1 cellular context compared by ENCODE assay signal in the genomic region with DNA sequence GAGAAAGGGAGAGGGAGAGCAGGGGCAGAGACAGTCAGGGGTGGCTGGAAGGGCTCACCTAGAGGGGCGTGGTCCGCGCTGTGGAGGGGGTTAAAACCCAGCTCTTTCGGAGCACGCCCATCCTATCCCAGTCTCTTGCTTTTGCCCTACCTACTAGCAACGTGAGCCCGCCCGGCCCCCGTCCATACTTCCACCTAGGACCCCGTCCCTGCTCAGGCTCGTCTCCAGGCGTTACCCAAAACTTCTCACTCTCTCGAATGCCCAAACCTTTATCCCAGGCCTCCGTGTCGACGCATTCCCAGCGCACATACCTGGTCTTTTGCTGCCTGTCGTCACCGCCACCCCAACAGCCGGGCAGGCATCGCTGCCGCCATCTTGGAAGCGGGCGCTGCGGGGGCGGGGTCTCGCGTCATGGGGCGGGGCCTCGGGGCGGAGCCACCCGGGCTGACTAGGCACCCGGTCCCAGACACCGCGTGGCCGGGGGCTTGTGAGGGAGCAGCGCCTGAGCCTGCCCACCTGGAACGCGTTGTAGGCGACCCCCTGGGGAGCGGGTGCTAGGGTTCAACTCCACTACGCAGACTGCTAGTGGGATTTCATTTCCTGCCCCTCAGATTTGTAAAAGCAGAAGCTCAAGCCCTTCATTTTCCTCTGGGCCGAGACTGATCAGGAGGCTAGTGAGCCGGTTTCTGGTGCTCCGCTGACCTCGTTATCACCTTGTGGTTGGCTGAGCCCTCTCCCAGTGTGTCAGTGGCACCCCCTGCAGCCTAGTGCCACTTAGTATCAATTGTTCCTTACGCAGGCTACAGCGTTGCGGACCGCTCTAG.
TF ChIP-seq lines count a peak whose summit lies in the region.

A gene (minus strand): TSS at position 396 of the 824 bp plus-strand sequence. CDS start 1,447 bp downstream, outside the sequence.

TF ChIP-seq in K562, 482 proteins besides CTCF, POLR2A, EP300 and RAD21 (continued from another document and continues in another):
- TF ChIP-seq ZNF41 (CRISPR knock-in tag; conservative IDR thresholded peaks at IDR 0.05): no peak
- TF ChIP-seq NR4A1 (CRISPR knock-in tag; IDR thresholded peaks at IDR 0.05): no peak
- TF ChIP-seq NR4A1 (tag; IDR thresholded peaks at IDR 0.05): no peak
- peak; percentile 39; the same call in 1 of the 2 replicates for TF ChIP-seq TEAD4 (IDR thresholded peaks at IDR 0.05; ENCODE audit: low read length)
- TF ChIP-seq TEAD4 (CRISPR knock-in tag; IDR thresholded peaks at IDR 0.05; ENCODE audit: borderline replicate concordance): no peak
- TF ChIP-seq GABPA (tag; conservative IDR thresholded peaks at IDR 0.05; ENCODE audit: low read depth): 0 out of 2 replicates have a peak, but pooled peaks have one; percentile 35
- no peak for TF ChIP-seq RFX5 (IDR thresholded peaks at IDR 0.05; ENCODE audit: low read depth, low read length)
- no peak for TF ChIP-seq ZNF507 (tag; conservative IDR thresholded peaks at IDR 0.05)
- TF ChIP-seq MAZ (CRISPR knock-in tag; conservative IDR thresholded peaks at IDR 0.05 in 1 of 2, IDR thresholded peaks at IDR 0.05 in 1 of 2): peak; percentile 83 to 94; a peak in 3 of 4 replicates
- TF ChIP-seq TAL1 (IDR thresholded peaks at IDR 0.05): 0 out of 2 replicates have a peak, but pooled peaks have one; percentile 3
- no peak for TF ChIP-seq CHD4 (IDR thresholded peaks at IDR 0.05; ENCODE audit: insufficient read depth, insufficient replicate concordance, low read depth, low read length, poor library complexity, severe bottlenecking)
- peak; percentile 66 for TF ChIP-seq ATF7 (IDR thresholded peaks at IDR 0.05)
- TF ChIP-seq, protein P1, sequence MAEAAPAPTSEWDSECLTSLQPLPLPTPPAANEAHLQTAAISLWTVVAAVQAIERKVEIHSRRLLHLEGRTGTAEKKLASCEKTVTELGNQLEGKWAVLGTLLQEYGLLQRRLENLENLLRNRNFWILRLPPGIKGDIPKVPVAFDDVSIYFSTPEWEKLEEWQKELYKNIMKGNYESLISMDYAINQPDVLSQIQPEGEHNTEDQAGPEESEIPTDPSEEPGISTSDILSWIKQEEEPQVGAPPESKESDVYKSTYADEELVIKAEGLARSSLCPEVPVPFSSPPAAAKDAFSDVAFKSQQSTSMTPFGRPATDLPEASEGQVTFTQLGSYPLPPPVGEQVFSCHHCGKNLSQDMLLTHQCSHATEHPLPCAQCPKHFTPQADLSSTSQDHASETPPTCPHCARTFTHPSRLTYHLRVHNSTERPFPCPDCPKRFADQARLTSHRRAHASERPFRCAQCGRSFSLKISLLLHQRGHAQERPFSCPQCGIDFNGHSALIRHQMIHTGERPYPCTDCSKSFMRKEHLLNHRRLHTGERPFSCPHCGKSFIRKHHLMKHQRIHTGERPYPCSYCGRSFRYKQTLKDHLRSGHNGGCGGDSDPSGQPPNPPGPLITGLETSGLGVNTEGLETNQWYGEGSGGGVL (CRISPR knock-in tag; IDR thresholded peaks at IDR 0.05): no peak
- TF ChIP-seq, protein P2, sequence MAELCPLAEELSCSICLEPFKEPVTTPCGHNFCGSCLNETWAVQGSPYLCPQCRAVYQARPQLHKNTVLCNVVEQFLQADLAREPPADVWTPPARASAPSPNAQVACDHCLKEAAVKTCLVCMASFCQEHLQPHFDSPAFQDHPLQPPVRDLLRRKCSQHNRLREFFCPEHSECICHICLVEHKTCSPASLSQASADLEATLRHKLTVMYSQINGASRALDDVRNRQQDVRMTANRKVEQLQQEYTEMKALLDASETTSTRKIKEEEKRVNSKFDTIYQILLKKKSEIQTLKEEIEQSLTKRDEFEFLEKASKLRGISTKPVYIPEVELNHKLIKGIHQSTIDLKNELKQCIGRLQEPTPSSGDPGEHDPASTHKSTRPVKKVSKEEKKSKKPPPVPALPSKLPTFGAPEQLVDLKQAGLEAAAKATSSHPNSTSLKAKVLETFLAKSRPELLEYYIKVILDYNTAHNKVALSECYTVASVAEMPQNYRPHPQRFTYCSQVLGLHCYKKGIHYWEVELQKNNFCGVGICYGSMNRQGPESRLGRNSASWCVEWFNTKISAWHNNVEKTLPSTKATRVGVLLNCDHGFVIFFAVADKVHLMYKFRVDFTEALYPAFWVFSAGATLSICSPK (IDR thresholded peaks at IDR 0.05; ENCODE audit: borderline replicate concordance): no peak
- TF ChIP-seq, protein P3, sequence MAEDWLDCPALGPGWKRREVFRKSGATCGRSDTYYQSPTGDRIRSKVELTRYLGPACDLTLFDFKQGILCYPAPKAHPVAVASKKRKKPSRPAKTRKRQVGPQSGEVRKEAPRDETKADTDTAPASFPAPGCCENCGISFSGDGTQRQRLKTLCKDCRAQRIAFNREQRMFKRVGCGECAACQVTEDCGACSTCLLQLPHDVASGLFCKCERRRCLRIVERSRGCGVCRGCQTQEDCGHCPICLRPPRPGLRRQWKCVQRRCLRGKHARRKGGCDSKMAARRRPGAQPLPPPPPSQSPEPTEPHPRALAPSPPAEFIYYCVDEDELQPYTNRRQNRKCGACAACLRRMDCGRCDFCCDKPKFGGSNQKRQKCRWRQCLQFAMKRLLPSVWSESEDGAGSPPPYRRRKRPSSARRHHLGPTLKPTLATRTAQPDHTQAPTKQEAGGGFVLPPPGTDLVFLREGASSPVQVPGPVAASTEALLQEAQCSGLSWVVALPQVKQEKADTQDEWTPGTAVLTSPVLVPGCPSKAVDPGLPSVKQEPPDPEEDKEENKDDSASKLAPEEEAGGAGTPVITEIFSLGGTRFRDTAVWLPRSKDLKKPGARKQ (CRISPR knock-in tag; IDR thresholded peaks at IDR 0.05): no peak
- TF ChIP-seq ETV6 (IDR thresholded peaks at IDR 0.05; ENCODE audit: borderline replicate concordance in 1 of 2, low read depth in 2 of 2, low read length in 1 of 2): no peak
- no peak for TF ChIP-seq ETV6 (CRISPR knock-in tag; IDR thresholded peaks at IDR 0.05; ENCODE audit: borderline replicate concordance)
- TF ChIP-seq, protein P4, sequence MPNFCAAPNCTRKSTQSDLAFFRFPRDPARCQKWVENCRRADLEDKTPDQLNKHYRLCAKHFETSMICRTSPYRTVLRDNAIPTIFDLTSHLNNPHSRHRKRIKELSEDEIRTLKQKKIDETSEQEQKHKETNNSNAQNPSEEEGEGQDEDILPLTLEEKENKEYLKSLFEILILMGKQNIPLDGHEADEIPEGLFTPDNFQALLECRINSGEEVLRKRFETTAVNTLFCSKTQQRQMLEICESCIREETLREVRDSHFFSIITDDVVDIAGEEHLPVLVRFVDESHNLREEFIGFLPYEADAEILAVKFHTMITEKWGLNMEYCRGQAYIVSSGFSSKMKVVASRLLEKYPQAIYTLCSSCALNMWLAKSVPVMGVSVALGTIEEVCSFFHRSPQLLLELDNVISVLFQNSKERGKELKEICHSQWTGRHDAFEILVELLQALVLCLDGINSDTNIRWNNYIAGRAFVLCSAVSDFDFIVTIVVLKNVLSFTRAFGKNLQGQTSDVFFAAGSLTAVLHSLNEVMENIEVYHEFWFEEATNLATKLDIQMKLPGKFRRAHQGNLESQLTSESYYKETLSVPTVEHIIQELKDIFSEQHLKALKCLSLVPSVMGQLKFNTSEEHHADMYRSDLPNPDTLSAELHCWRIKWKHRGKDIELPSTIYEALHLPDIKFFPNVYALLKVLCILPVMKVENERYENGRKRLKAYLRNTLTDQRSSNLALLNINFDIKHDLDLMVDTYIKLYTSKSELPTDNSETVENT (CRISPR knock-in tag; IDR thresholded peaks at IDR 0.05): no peak
- TF ChIP-seq, protein P5, sequence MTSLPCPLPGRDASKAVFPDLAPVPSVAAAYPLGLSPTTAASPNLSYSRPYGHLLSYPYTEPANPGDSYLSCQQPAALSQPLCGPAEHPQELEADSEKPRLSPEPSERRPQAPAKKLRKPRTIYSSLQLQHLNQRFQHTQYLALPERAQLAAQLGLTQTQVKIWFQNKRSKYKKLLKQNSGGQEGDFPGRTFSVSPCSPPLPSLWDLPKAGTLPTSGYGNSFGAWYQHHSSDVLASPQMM (CRISPR knock-in tag; IDR thresholded peaks at IDR 0.05): no peak
- TF ChIP-seq, protein P6, sequence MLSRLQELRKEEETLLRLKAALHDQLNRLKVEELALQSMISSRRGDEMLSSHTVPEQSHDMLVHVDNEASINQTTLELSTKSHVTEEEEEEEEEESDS (CRISPR knock-in tag; IDR thresholded peaks at IDR 0.05): no peak
- TF ChIP-seq CBFB (CRISPR knock-in tag; IDR thresholded peaks at IDR 0.05): peak; percentile 96
- TF ChIP-seq, protein P7, sequence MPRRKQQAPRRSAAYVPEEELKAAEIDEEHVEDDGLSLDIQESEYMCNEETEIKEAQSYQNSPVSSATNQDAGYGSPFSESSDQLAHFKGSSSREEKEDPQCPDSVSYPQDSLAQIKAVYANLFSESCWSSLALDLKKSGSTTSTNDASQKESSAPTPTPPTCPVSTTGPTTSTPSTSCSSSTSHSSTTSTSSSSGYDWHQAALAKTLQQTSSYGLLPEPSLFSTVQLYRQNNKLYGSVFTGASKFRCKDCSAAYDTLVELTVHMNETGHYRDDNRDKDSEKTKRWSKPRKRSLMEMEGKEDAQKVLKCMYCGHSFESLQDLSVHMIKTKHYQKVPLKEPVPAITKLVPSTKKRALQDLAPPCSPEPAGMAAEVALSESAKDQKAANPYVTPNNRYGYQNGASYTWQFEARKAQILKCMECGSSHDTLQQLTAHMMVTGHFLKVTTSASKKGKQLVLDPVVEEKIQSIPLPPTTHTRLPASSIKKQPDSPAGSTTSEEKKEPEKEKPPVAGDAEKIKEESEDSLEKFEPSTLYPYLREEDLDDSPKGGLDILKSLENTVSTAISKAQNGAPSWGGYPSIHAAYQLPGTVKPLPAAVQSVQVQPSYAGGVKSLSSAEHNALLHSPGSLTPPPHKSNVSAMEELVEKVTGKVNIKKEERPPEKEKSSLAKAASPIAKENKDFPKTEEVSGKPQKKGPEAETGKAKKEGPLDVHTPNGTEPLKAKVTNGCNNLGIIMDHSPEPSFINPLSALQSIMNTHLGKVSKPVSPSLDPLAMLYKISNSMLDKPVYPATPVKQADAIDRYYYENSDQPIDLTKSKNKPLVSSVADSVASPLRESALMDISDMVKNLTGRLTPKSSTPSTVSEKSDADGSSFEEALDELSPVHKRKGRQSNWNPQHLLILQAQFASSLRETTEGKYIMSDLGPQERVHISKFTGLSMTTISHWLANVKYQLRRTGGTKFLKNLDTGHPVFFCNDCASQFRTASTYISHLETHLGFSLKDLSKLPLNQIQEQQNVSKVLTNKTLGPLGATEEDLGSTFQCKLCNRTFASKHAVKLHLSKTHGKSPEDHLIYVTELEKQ (CRISPR knock-in tag; IDR thresholded peaks at IDR 0.05): no peak
- TF ChIP-seq MTA2 (IDR thresholded peaks at IDR 0.05; ENCODE audit: low read depth): no peak
- TF ChIP-seq XRCC3 (IDR thresholded peaks at IDR 0.05): no peak
- peak; percentile 47; the same call in 1 of the 2 replicates for TF ChIP-seq ZNF175 (CRISPR knock-in tag; IDR thresholded peaks at IDR 0.05; ENCODE audit: low read depth)
- no peak for TF ChIP-seq ZNF408 (CRISPR knock-in tag; IDR thresholded peaks at IDR 0.05; ENCODE audit: low read depth)
- TF ChIP-seq, protein P8, sequence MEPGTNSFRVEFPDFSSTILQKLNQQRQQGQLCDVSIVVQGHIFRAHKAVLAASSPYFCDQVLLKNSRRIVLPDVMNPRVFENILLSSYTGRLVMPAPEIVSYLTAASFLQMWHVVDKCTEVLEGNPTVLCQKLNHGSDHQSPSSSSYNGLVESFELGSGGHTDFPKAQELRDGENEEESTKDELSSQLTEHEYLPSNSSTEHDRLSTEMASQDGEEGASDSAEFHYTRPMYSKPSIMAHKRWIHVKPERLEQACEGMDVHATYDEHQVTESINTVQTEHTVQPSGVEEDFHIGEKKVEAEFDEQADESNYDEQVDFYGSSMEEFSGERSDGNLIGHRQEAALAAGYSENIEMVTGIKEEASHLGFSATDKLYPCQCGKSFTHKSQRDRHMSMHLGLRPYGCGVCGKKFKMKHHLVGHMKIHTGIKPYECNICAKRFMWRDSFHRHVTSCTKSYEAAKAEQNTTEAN (CRISPR knock-in tag; IDR thresholded peaks at IDR 0.05): no peak
- no peak for TF ChIP-seq MEIS2 (IDR thresholded peaks at IDR 0.05; ENCODE audit: partially characterized antibody)
- TF ChIP-seq ZBED1 (IDR thresholded peaks at IDR 0.05): 0 out of 2 replicates have a peak, but pooled peaks have one; percentile 13
- TF ChIP-seq RBM25 (IDR thresholded peaks at IDR 0.05; ENCODE audit: low read depth, low read length, severe bottlenecking): no peak
- TF ChIP-seq, protein P9, sequence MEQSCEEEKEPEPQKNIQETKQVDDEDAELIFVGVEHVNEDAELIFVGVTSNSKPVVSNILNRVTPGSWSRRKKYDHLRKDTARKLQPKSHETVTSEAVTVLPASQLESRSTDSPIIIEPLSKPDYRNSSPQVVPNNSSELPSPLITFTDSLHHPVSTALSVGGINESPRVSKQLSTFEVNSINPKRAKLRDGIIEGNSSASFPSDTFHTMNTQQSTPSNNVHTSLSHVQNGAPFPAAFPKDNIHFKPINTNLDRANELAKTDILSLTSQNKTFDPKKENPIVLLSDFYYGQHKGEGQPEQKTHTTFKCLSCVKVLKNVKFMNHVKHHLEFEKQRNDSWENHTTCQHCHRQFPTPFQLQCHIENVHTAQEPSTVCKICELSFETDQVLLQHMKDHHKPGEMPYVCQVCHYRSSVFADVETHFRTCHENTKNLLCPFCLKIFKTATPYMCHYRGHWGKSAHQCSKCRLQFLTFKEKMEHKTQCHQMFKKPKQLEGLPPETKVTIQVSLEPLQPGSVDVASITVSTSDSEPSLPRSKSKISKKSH (CRISPR knock-in tag; IDR thresholded peaks at IDR 0.05): no peak
- TF ChIP-seq ZC3H11A (IDR thresholded peaks at IDR 0.05; ENCODE audit: low read depth, low read length): no peak
- peak; percentile 48; the same call in 1 of the 2 replicates for TF ChIP-seq ZBTB1 (CRISPR knock-in tag; IDR thresholded peaks at IDR 0.05; ENCODE audit: borderline replicate concordance, low read depth)
- TF ChIP-seq HNRNPL (IDR thresholded peaks at IDR 0.05; ENCODE audit: low read depth, low read length): no peak
- no peak; the same call in 1 of the 2 replicates for TF ChIP-seq CBFA2T3 (IDR thresholded peaks at IDR 0.05)
- TF ChIP-seq PML (IDR thresholded peaks at IDR 0.05; ENCODE audit: low read length): 0 out of 2 replicates have a peak, but pooled peaks have one; percentile 70
- TF ChIP-seq, protein P10, sequence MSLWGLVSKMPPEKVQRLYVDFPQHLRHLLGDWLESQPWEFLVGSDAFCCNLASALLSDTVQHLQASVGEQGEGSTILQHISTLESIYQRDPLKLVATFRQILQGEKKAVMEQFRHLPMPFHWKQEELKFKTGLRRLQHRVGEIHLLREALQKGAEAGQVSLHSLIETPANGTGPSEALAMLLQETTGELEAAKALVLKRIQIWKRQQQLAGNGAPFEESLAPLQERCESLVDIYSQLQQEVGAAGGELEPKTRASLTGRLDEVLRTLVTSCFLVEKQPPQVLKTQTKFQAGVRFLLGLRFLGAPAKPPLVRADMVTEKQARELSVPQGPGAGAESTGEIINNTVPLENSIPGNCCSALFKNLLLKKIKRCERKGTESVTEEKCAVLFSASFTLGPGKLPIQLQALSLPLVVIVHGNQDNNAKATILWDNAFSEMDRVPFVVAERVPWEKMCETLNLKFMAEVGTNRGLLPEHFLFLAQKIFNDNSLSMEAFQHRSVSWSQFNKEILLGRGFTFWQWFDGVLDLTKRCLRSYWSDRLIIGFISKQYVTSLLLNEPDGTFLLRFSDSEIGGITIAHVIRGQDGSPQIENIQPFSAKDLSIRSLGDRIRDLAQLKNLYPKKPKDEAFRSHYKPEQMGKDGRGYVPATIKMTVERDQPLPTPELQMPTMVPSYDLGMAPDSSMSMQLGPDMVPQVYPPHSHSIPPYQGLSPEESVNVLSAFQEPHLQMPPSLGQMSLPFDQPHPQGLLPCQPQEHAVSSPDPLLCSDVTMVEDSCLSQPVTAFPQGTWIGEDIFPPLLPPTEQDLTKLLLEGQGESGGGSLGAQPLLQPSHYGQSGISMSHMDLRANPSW (CRISPR knock-in tag; IDR thresholded peaks at IDR 0.05): no peak
